In the genomic region with DNA sequence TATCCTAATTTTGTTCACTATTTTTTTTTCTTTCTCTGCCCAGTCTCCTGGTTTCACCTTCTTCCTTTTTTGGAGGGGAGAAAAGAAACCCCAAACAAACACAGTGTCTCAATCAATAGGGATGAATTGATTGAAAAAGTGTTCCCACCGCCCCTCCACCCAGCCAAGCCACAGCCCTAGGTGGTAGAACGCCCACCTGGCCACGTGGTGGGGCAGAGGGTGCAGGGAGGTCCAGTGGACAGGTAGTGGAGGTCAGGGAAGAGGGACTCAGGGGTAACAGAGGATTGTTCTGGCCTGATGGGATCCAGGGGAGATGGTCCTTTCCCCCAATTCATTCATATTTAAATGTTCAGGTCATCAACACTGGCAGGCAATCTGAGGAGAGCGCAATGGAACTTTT, we compare ENCODE assay signal across 11 cellular contexts.
A peak's percentile ranks its signal among the peaks of the same experiment; 100 is the strongest.
DNase-seq lines count a peak whose midpoint lies in the region; ATAC-seq and TF ChIP-seq lines count a peak whose summit lies in the region.
"Had no signal": no experiment of that assay in that cellular context is flagged by ENCODE, and none has a peak within 500 bp of the region (broad histone marks: within the 10 kb centered on the region; RNA-seq: fewer than 3 reads in every experiment).

No MANE protein-coding gene starts in this region.

- H3K9me3 ChIP-seq in neuron (ENCODE audit: low read length), result no peaks in the 10 kb centered on the region

- ATAC-seq in HG03378 (IDR thresholded peaks at IDR 0.05; ENCODE audit: unreplicated experiment), result no peak
- ATAC-seq: activated T-cell treated with anti-CD3 and anti-CD28 coated beads, Interleukin-2, amount 50 U/mL, for 4 hours had no signal

- no peaks in the 10 kb centered on the region for H3K36me3 ChIP-seq in neuron (ENCODE audit: insufficient read depth, low read length)

- H3K27me3 ChIP-seq in neuron (ENCODE audit: insufficient read depth, low read length), result no peaks in the 10 kb centered on the region

- TF ChIP-seq CTCF in AG09309 (IDR thresholded peaks at IDR 0.05; ENCODE audit: control insufficient read depth, insufficient read depth, low read depth, low read length, missing control alignments), result no peak
- TF ChIP-seq CTCF in VCaP (conservative IDR thresholded peaks at IDR 0.05), result no peak
- TF ChIP-seq CTCF in fibroblast of mammary gland (conservative IDR thresholded peaks at IDR 0.05; ENCODE audit: control insufficient read depth, insufficient read depth, low read depth, low read length), result no peak

- H3K4me3 ChIP-seq in AG09309 (ENCODE audit: control insufficient read depth, low read depth, low read length), result peak overlapping the region; percentile 60
- H3K4me3 ChIP-seq in fibroblast of mammary gland (ENCODE audit: control insufficient read depth, low read depth, low read length), result peak overlapping the region; percentile 81
- H3K4me3 ChIP-seq in neuron (ENCODE audit: low read length), result peak overlapping the region; percentile 71

- peak overlapping the region; percentile 33 for H3K27ac ChIP-seq in VCaP

- H2AFZ ChIP-seq in neuron (ENCODE audit: low read depth, low read length), result no peak overlapping the region

- DNase-seq in AG09309 (ENCODE audit: low read depth) (no peak), fibroblast of mammary gland (ENCODE audit: low read depth) (no peak), hippocampal formation (lab: John Stamatoyannopoulos, UW) (no peak), SHP77 treated with DMSO at 0.1 percent for 48 hours (lab: John Stamatoyannopoulos, UW) (no peak), germinal center (ENCODE audit: low spot score) (no peak)
- DNase-seq: activated CD4-positive, alpha-beta T cell treated with anti-CD3 and anti-CD28 coated beads for 1 hour; activated T-cell treated with anti-CD3 and anti-CD28 coated beads, Interleukin-2, amount 50 U/mL, for 4 hours; NCI-H1417 had no signal

- H3K4me1 ChIP-seq in neuron (ENCODE audit: insufficient read depth, low read length), result peaks cover 60% of the 10 kb centered on the region
